ENCODE assay signal across 14 cellular contexts in genomic region chr21:40165671-40166070, GRCh38.
A peak's percentile ranks its signal among the peaks of the same experiment; 100 is the strongest.
DNase-seq lines count a peak whose midpoint lies in the region; ATAC-seq and TF ChIP-seq lines count a peak whose summit lies in the region.
"Had no signal": no experiment of that assay in that cellular context is flagged by ENCODE, and none has a peak within 500 bp of the region (broad histone marks: within the 10 kb centered on the region; RNA-seq: fewer than 3 reads in every experiment).

No MANE protein-coding gene starts in this region.

- H3K4me1 ChIP-seq in HUES48 (ENCODE audit: control insufficient read depth, insufficient read depth, low read length) = peaks cover 21% of the 10 kb centered on the region
- peaks cover 19% of the 10 kb centered on the region for H3K4me1 ChIP-seq in iPS-20b (ENCODE audit: insufficient read depth, low read length)
- H3K4me1 ChIP-seq in neuronal stem cell (ENCODE audit: control insufficient read depth in 2 of 2, insufficient read depth in 1 of 2, low read depth in 1 of 2, low read length in 2 of 2) = peaks cover 16 to 17% of the 10 kb centered on the region in 2 donors
- H3K4me1 ChIP-seq in upper lobe of right lung = no peaks in the 10 kb centered on the region
- H3K4me1 ChIP-seq: BE2C had no signal

- H2BK12ac ChIP-seq in neuronal stem cell (ENCODE audit: low read length) = no peak overlapping the region

- DNase-seq in WTC11 (ENCODE audit: low spot score) (no peak), neuronal stem cell (ENCODE audit: low spot score) (peak; percentile 56), upper lobe of right lung (no peak)
- DNase-seq in stimulated activated naive CD8-positive, alpha-beta T cell treated with anti-CD3 and anti-CD28 coated beads, Interleukin-15, Interleukin-2, amounts not matched to agents 100 U/mL and 50 U/mL, for 24 hours = no peak
- DNase-seq: BE2C; CD4-positive, alpha-beta memory T cell; DMS79 treated with DMSO at 0.1 percent for 48 hours; NCI-H1436; NCI-H2081 treated with DMSO at 0.1 percent for 48 hours; NCI-H524 treated with DMSO at 0.1 percent for 48 hours; PC-3 had no signal

- H3K9me3 Mint-ChIP-seq in WTC11 = peaks cover 7% of the 10 kb centered on the region; the same call in 1 of the 2 replicates

- no peak overlapping the region for H3K4me3 Mint-ChIP-seq in WTC11
- H3K4me3 Mint-ChIP-seq: CD4-positive, alpha-beta memory T cell had no signal

- H3K23ac ChIP-seq in neuronal stem cell (ENCODE audit: low read depth, low read length, poor library complexity) = no peak overlapping the region

- no peaks in the 10 kb centered on the region for H3K36me3 Mint-ChIP-seq in WTC11
- H3K36me3 Mint-ChIP-seq: CD4-positive, alpha-beta memory T cell had no signal

- H3K18ac ChIP-seq in neuronal stem cell (ENCODE audit: low read length) = no peak overlapping the region

- intact Hi-C loops in upper lobe of right lung (cut with DNase I) = no loop called here

- H4K91ac ChIP-seq in neuronal stem cell (ENCODE audit: low read depth, low read length, poor library complexity) = no peak overlapping the region

- H3K27ac ChIP-seq in HUES48 (ENCODE audit: low read depth, low read length) (peak overlapping the region; percentile 86), iPS-20b (ENCODE audit: low read length) (no peak overlapping the region), neuronal stem cell (replicated peaks; ENCODE audit: low read length) (peak overlapping the region; percentile 86), upper lobe of right lung (no peak overlapping the region)

- H2BK120ac ChIP-seq in neuronal stem cell (ENCODE audit: low read depth, low read length) = no peak overlapping the region

- peaks cover 2% of the 10 kb centered on the region; the same call in 1 of the 2 replicates for H3K27me3 Mint-ChIP-seq in WTC11 (ENCODE audit: low read depth)
- H3K27me3 Mint-ChIP-seq: CD4-positive, alpha-beta memory T cell had no signal

- no peaks in the 10 kb centered on the region for H3K27me3 ChIP-seq in HUES48 (ENCODE audit: control insufficient read depth, insufficient read depth, low read length)
- no peaks in the 10 kb centered on the region; the same call in 1 of the 2 replicates for H3K27me3 ChIP-seq in iPS-20b (ENCODE audit: insufficient read depth, low read length)
- no peaks in the 10 kb centered on the region for H3K27me3 ChIP-seq in neuronal stem cell (ENCODE audit: control insufficient read depth in 3 of 3, insufficient read depth in 3 of 3, low read depth in 1 of 3, low read length in 3 of 3)
- no peaks in the 10 kb centered on the region for H3K27me3 ChIP-seq in upper lobe of right lung
- H3K27me3 ChIP-seq: BE2C had no signal

- H3K79me1 ChIP-seq in neuronal stem cell (ENCODE audit: low read depth, low read length) = no peaks in the 10 kb centered on the region

- no peak overlapping the region for H3K4ac ChIP-seq in neuronal stem cell (ENCODE audit: low read length)

- H2BK5ac ChIP-seq in neuronal stem cell (ENCODE audit: low read length) = no peak overlapping the region

- no peak overlapping the region for H3K27ac Mint-ChIP-seq in WTC11
- H3K27ac Mint-ChIP-seq: CD4-positive, alpha-beta memory T cell had no signal

- no peak for TF ChIP-seq CTCF in WTC11 (IDR thresholded peaks at IDR 0.05)
- no peak for TF ChIP-seq CTCF in upper lobe of right lung (IDR thresholded peaks at IDR 0.05)

- WGBS in neuronal stem cell (ENCODE audit: extremely low coverage in 2 of 2, insufficient read length in 2 of 2, insufficient replicate concordance in 1 of 2), 2 donors = no CpG with 5 or more reads among the region's 12 CpGs

- H3K9me3 ChIP-seq in HUES48 (ENCODE audit: control insufficient read depth, insufficient read depth, low read length) = no peaks in the 10 kb centered on the region
- H3K9me3 ChIP-seq in iPS-20b (ENCODE audit: insufficient read depth, low read depth, low read length) = no peaks in the 10 kb centered on the region
- no peaks in the 10 kb centered on the region for H3K9me3 ChIP-seq in neuronal stem cell (replicated peaks in 1 of 2; ENCODE audit: control insufficient read depth in 2 of 2, insufficient read depth in 1 of 2, low read depth in 1 of 2, low read length in 2 of 2)
- no peaks in the 10 kb centered on the region for H3K9me3 ChIP-seq in upper lobe of right lung

- POLR2A ChIA-PET in WTC11 (lab: Charles Lee) = no interaction called here

- H3K4me2 ChIP-seq in neuronal stem cell (ENCODE audit: insufficient read depth, low read length, poor library complexity, severe bottlenecking) = peak overlapping the region; percentile 41

- no peak overlapping the region for H2BK15ac ChIP-seq in neuronal stem cell (ENCODE audit: low read length)

- no peak overlapping the region for H4K8ac ChIP-seq in neuronal stem cell (ENCODE audit: low read depth, low read length)

- H3K9ac ChIP-seq in HUES48 (ENCODE audit: low read depth, low read length) (peak overlapping the region; percentile 36; the same call in 1 of the 2 replicates), iPS-20b (ENCODE audit: low read depth, low read length) (peak overlapping the region; percentile 30; the same call in 1 of the 2 replicates), neuronal stem cell (ENCODE audit: low read depth, low read length, poor library complexity) (no peak overlapping the region)

- H2AK5ac ChIP-seq in neuronal stem cell (ENCODE audit: low read depth, low read length) = no peak overlapping the region

- CTCF ChIA-PET in WTC11 (lab: Charles Lee) = interaction anchor here (1.5 to 2.4 kb wide), 4 partner anchors 8 to 220 kb away, joined by 4 to 10 read pairs (median 9); no protein-coding TSS in a partner anchor

- H3K36me3 ChIP-seq in HUES48 (ENCODE audit: control insufficient read depth, insufficient read depth, low read length) (no peaks in the 10 kb centered on the region), iPS-20b (ENCODE audit: insufficient read depth, low read depth, low read length) (no peaks in the 10 kb centered on the region), neuronal stem cell (replicated peaks in 1 of 2; ENCODE audit: control insufficient read depth in 2 of 2, insufficient read depth in 2 of 2, low read length in 2 of 2) (no peaks in the 10 kb centered on the region), upper lobe of right lung (no peaks in the 10 kb centered on the region)
- H3K36me3 ChIP-seq: BE2C had no signal

- peak; percentile 62 for ATAC-seq in WTC11
- no peak for ATAC-seq in upper lobe of right lung
- ATAC-seq in stimulated activated naive CD8-positive, alpha-beta T cell treated with anti-CD3 and anti-CD28 coated beads, Interleukin-15, Interleukin-2, amounts not matched to agents 100 U/mL and 50 U/mL, for 24 hours = no peak
- no peak for ATAC-seq in HG03139 (IDR thresholded peaks at IDR 0.05; ENCODE audit: unreplicated experiment)
- ATAC-seq: PC-3 had no signal

- peak overlapping the region; percentile 66 for H2AFZ ChIP-seq in neuronal stem cell (ENCODE audit: low read length)

- H3K4me3 ChIP-seq in HUES48 (ENCODE audit: low read depth, low read length) (no peak overlapping the region), iPS-20b (ENCODE audit: low read length) (no peak overlapping the region; the same call in 1 of the 2 replicates), neuronal stem cell (ENCODE audit: low read length in 2 of 2) (peak overlapping the region in 1 of 2 donors; percentile 25), upper lobe of right lung (no peak overlapping the region)

- no peak overlapping the region for H3K14ac ChIP-seq in neuronal stem cell (ENCODE audit: low read length)

- peaks cover 3% of the 10 kb centered on the region for H3K4me1 Mint-ChIP-seq in WTC11
- H3K4me1 Mint-ChIP-seq: CD4-positive, alpha-beta memory T cell had no signal

TF ChIP-seq in WTC11, 78 proteins besides CTCF, POLR2A, EP300 and RAD21:
- TF ChIP-seq TCF7 (CRISPR knock-in tag; IDR thresholded peaks at IDR 0.05; ENCODE audit: low read depth) = no peak
- TF ChIP-seq NFE2L1 (CRISPR knock-in tag; IDR thresholded peaks at IDR 0.05) = peak; percentile 74; the same call in 1 of the 2 replicates
- no peak for TF ChIP-seq PREB (CRISPR knock-in tag; IDR thresholded peaks at IDR 0.05; ENCODE audit: borderline replicate concordance)

Comparison
In these comparisons a context has a peak if more than half of its experiments do, and no peak if none do; other contexts are left out.
1. H3K27ac ChIP-seq: peak in HUES48 (single experiment) and neuronal stem cell (single experiment); none in iPS-20b (single experiment) and upper lobe of right lung (single experiment).